ENCODE assay signal across 18 cellular contexts in the genomic region with DNA sequence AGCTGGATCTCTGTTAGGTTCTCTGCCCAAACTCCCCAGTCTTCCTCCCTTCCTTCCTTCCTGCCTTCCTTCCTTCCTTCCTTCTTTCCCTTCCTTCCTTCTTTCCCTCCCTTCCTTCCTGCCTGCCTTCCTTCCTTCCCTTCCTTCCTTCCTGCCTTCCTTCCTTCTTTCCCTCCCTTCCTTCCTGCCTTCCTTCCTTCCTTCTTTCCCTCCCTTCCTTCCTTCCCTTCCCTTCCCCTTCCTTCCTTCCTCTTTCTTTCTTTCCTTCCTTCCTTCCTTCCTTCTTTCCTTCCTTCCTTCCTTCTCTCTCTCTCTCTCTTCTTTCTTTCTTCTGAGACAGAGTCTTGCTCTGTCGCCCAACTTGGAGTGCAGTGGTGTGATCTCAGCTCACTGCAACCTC.
"Had no signal": no experiment of that assay in that cellular context is flagged by ENCODE, and none has a peak within 500 bp of the region (broad histone marks: within the 10 kb centered on the region; RNA-seq: fewer than 3 reads in every experiment).

No MANE protein-coding gene starts in this region.

- H3K4me3 ChIP-seq: coronary artery, hepatocyte, lung, ovary, tibial artery, upper lobe of left lung, uterus had no signal

- H3K27me3 ChIP-seq: hepatocyte, ovary, tibial artery, upper lobe of left lung, uterus had no signal

- H3K36me3 ChIP-seq: ovary, tibial artery, upper lobe of left lung, uterus had no signal

- DNase-seq: effector CD4-positive, alpha-beta T cell; foreskin melanocyte; head of caudate nucleus; left colon; left ventricle myocardium superior; mesendoderm; naive thymus-derived CD8-positive, alpha-beta T cell; ovary; right cardiac atrium; small intestine; stimulated activated CD4-positive, alpha-beta T cell treated with anti-CD3 and anti-CD28 coated beads, Interleukin-12 subunit alpha, Interleukin-12 subunit beta, amount 100 ng/mL, for 4 hours; stimulated activated naive CD8-positive, alpha-beta T cell treated with anti-CD3 and anti-CD28 coated beads, Interleukin-15, Interleukin-2, amounts not matched to agents 100 U/mL and 50 U/mL, for 24 hours; tibial artery; upper lobe of left lung; uterus had no signal

- H3K9me3 Mint-ChIP-seq: naive thymus-derived CD8-positive, alpha-beta T cell had no signal

- H3K4me3 Mint-ChIP-seq: naive thymus-derived CD8-positive, alpha-beta T cell had no signal

- H3K36me3 Mint-ChIP-seq: naive thymus-derived CD8-positive, alpha-beta T cell had no signal

- H3K9me3 ChIP-seq: ovary, tibial artery, upper lobe of left lung, uterus had no signal

- H3K27ac ChIP-seq: coronary artery, hepatocyte, ovary, tibial artery, upper lobe of left lung, uterus had no signal

- H3K27me3 Mint-ChIP-seq: naive thymus-derived CD8-positive, alpha-beta T cell had no signal

- H3K4me1 ChIP-seq: uterus had no signal

- ATAC-seq: left colon; left ventricle myocardium superior; naive thymus-derived CD8-positive, alpha-beta T cell; right cardiac atrium; stimulated activated naive CD8-positive, alpha-beta T cell treated with anti-CD3 and anti-CD28 coated beads, Interleukin-15, Interleukin-2, amounts not matched to agents 100 U/mL and 50 U/mL, for 24 hours had no signal
